ENCODE assay signal across 1 cellular context in genomic region chr6:160520043-160520904, GRCh38.
A peak's percentile ranks its signal among the peaks of the same experiment; 100 is the strongest.
TF ChIP-seq lines count a peak whose summit lies in the region.

No MANE protein-coding gene starts in this region.

TF ChIP-seq in GM12878, 131 proteins besides CTCF, POLR2A, EP300 and RAD21 (continued from another document):
- TF ChIP-seq YY1 (IDR thresholded peaks at IDR 0.05; ENCODE audit: low read depth, low read length) = peak; percentile 30; the same call in 1 of the 2 replicates
- peak; percentile 71; the same call in 1 of the 2 replicates for TF ChIP-seq CREB1 (IDR thresholded peaks at IDR 0.05; ENCODE audit: low read depth)
- 0 out of 2 replicates have a peak, but pooled peaks have one; percentile 4 for TF ChIP-seq RUNX3 (IDR thresholded peaks at IDR 0.05; ENCODE audit: low read length)
- TF ChIP-seq IKZF1 (conservative IDR thresholded peaks at IDR 0.05) = peak; percentile 53
- 0 out of 2 replicates have a peak, but pooled peaks have one; percentile 18 for TF ChIP-seq RB1 (IDR thresholded peaks at IDR 0.05; ENCODE audit: borderline replicate concordance)
- TF ChIP-seq IKZF2 (IDR thresholded peaks at IDR 0.05) = peak; percentile 37 to 49; a peak in 2 of 4 replicates
- no peak for TF ChIP-seq GATAD2B (conservative IDR thresholded peaks at IDR 0.05; ENCODE audit: low read depth)
- no peak for TF ChIP-seq NFXL1 (IDR thresholded peaks at IDR 0.05; ENCODE audit: borderline replicate concordance)
